In genomic region chr1:198269352-198269940, GRCh38 we compare ENCODE assay signal across 23 cellular contexts.
A peak's percentile ranks its signal among the peaks of the same experiment; 100 is the strongest.
DNase-seq lines count a peak whose midpoint lies in the region; ATAC-seq, FAIRE-seq and TF ChIP-seq lines count a peak whose summit lies in the region.
"Had no signal": no experiment of that assay in that cellular context is flagged by ENCODE, and none has a peak within 500 bp of the region (broad histone marks: within the 10 kb centered on the region; RNA-seq: fewer than 3 reads in every experiment).

No MANE protein-coding gene starts in this region.

- ATAC-seq in aorta (ENCODE audit: low FRiP score) (no peak), lower lobe of right lung (no peak)
- ATAC-seq: T-cell had no signal

- CTCF ChIA-PET in A673 (lab: Charles Lee): no interaction called here

- H4K20me1 ChIP-seq in GM23248 (ENCODE audit: insufficient read depth): no peaks in the 10 kb centered on the region

- peak overlapping the region; percentile 14; the same call in 1 of the 2 replicates for H3K9ac ChIP-seq in GM23248

- in situ Hi-C loops in GM23248 (cut with MboI): no loop called here

- no peak for DNase-seq in A673 (ENCODE audit: low spot score)
- DNase-seq in GM23248: peak; percentile 47
- DNase-seq in kidney tubule cell (ENCODE audit: low spot score): peak; percentile 38
- DNase-seq in aorta: no peak
- DNase-seq in CD1c-positive myeloid dendritic cell (ENCODE audit: extremely low spot score): no peak
- DNase-seq in lower lobe of right lung: no peak
- DNase-seq: activated CD4-positive, alpha-beta T cell treated with anti-CD3 and anti-CD28 coated beads for 1 hour; activated CD8-positive, alpha-beta memory T cell treated with anti-CD3 and anti-CD28 coated beads for 24 hours; activated T-cell treated with anti-CD3 and anti-CD28 coated beads, Interleukin-2, amount 50 U/mL, for 1 hour; effector memory CD4-positive, alpha-beta T cell; GOT3; mesendoderm; MM.1S; naive B cell; NCI-H1417 treated with DMSO at 0.1 percent for 48 hours; NCI-H2081 treated with DMSO at 0.1 percent for 48 hours; NCI-H446 treated with DMSO at 0.1 percent for 48 hours; Right ventricle myocardium superior; stimulated activated CD4-positive, alpha-beta T cell treated with anti-CD3 and anti-CD28 coated beads, Interleukin-4, amount 100 ng/mL, for 1 hour; stimulated activated naive B cell treated with anti-CD40 and anti-IgM and Interleukin-4, amounts not matched to agents 10 μg/mL and 1 μg/mL and 100 μg/mL, for 72 hours; T-cell had no signal

- POLR2A ChIA-PET in A673 (lab: Charles Lee; ENCODE audit: low non-redundant PET): no interaction called here

- peak; percentile 45 for FAIRE-seq in TTC549 (lab: Jason Lieb, UNC)

- H3K36me3 ChIP-seq in A673 (ENCODE audit: insufficient read depth, low read length, poor library complexity, severe bottlenecking): no peaks in the 10 kb centered on the region
- peaks cover 55% of the 10 kb centered on the region for H3K36me3 ChIP-seq in GM23248 (ENCODE audit: low read depth)
- no peaks in the 10 kb centered on the region for H3K36me3 ChIP-seq in aorta (ENCODE audit: control insufficient read depth in 1 of 2, insufficient read depth in 2 of 2, low read length in 1 of 2)
- H3K36me3 ChIP-seq in lower lobe of right lung: no peaks in the 10 kb centered on the region

- peak overlapping the region; percentile 22 for H3K27ac ChIP-seq in A673 (ENCODE audit: low read depth, low read length, poor library complexity, severe bottlenecking)
- H3K27ac ChIP-seq in GM23248: peak overlapping the region; percentile 44
- H3K27ac ChIP-seq in aorta (ENCODE audit: low read depth in 1 of 2, low read length in 2 of 2): no peak overlapping the region
- no peak overlapping the region for H3K27ac ChIP-seq in lower lobe of right lung
- H3K27ac ChIP-seq: esophagus muscularis mucosa had no signal

- H3K9me3 ChIP-seq in A673 (ENCODE audit: low read depth, low read length, poor library complexity, severe bottlenecking): no peaks in the 10 kb centered on the region
- no peaks in the 10 kb centered on the region for H3K9me3 ChIP-seq in GM23248 (ENCODE audit: low read depth)
- no peaks in the 10 kb centered on the region for H3K9me3 ChIP-seq in aorta (ENCODE audit: control insufficient read depth, low read length)
- no peaks in the 10 kb centered on the region for H3K9me3 ChIP-seq in lower lobe of right lung
- H3K9me3 ChIP-seq: esophagus muscularis mucosa had no signal

- H3K4me2 ChIP-seq in GM23248 (ENCODE audit: unreplicated experiment): peak overlapping the region; percentile 56

- BruUV-seq in A673 (replicated peaks; lab: Mats Ljungman, UMichigan): no TSS peak

- H3K4me1 ChIP-seq in A673 (ENCODE audit: insufficient read depth, low read length, poor library complexity, severe bottlenecking) (peaks cover 27% of the 10 kb centered on the region), GM23248 (ENCODE audit: insufficient read depth) (peaks cover 83% of the 10 kb centered on the region), aorta (ENCODE audit: control insufficient read depth in 1 of 2, insufficient read depth in 2 of 2, low read length in 2 of 2) (peaks cover 0 to 8% of the 10 kb centered on the region in 2 donors), lower lobe of right lung (peaks cover 39% of the 10 kb centered on the region)

- intact Hi-C loops in A673 (cut with micrococcal nuclease; ENCODE audit: unreplicated experiment): no loop called here
- intact Hi-C loops in aorta (cut with DNase I): loop anchor here (10.0 kb wide), 2 partner anchors 115 to 175 kb away; partner anchors contain the start of gene NEK7 (in 1 of the 2)
- intact Hi-C loops in lower lobe of right lung (cut with DNase I): no loop called here

- H3K27me3 ChIP-seq in A673 (replicated peaks; ENCODE audit: insufficient read depth, low read depth, low read length, poor library complexity): no peaks in the 10 kb centered on the region
- no peaks in the 10 kb centered on the region for H3K27me3 ChIP-seq in GM23248 (replicated peaks; ENCODE audit: insufficient read depth)
- H3K27me3 ChIP-seq in aorta (ENCODE audit: control insufficient read depth in 1 of 2, insufficient read depth in 2 of 2, low read length in 1 of 2): no peaks in the 10 kb centered on the region
- no peaks in the 10 kb centered on the region for H3K27me3 ChIP-seq in lower lobe of right lung (ENCODE audit: low read depth)
- H3K27me3 ChIP-seq: esophagus muscularis mucosa had no signal

- WGBS in GM23248 (ENCODE audit: low coverage in 1 of 2, low lambda C conversion rate in 2 of 2, missing lambda C conversion rate in 2 of 2), 2 experiments: 25% methylated on average over 2 of the region's 2 CpGs
- 78 to 88% methylated on average over 2 of the region's 2 CpGs for WGBS in aorta, 2 donors

- H3K79me2 ChIP-seq in GM23248 (ENCODE audit: insufficient read depth): peaks cover 99% of the 10 kb centered on the region

- H2AFZ ChIP-seq in GM23248: no peak overlapping the region

- TF ChIP-seq CTCF in A673 (conservative IDR thresholded peaks at IDR 0.05; ENCODE audit: low read depth, low read length): no peak
- TF ChIP-seq CTCF in lower lobe of right lung (IDR thresholded peaks at IDR 0.05): no peak

- no peaks in the 10 kb centered on the region for H3K9me2 ChIP-seq in GM23248 (ENCODE audit: insufficient read depth)

- H3K4me3 ChIP-seq in A673 (ENCODE audit: low read depth, low read length, poor library complexity, severe bottlenecking) (no peak overlapping the region), GM23248 (no peak overlapping the region), aorta (ENCODE audit: low read length in 2 of 2) (no peak overlapping the region), lower lobe of right lung (no peak overlapping the region)
- H3K4me3 ChIP-seq: esophagus muscularis mucosa had no signal

- peaks cover 90% of the 10 kb centered on the region for H3F3A ChIP-seq in GM23248 (ENCODE audit: insufficient read depth)

Comparison
In these comparisons a context has a peak if more than half of its experiments do, and no peak if none do; other contexts are left out.
1. DNase-seq: peak in GM23248 (single experiment) and kidney tubule cell (single experiment); none in A673 (single experiment), aorta (0 of 2), CD1c-positive myeloid dendritic cell (single experiment) and lower lobe of right lung (single experiment).
2. H3K27ac ChIP-seq: peak in A673 (single experiment) and GM23248 (single experiment); none in aorta (0 of 2) and lower lobe of right lung (single experiment).
3. intact Hi-C loops: an anchor here in aorta (10.0 kb wide); none called in A673 and lower lobe of right lung.